ENCODE assay signal across 10 cellular contexts in the genomic region with DNA sequence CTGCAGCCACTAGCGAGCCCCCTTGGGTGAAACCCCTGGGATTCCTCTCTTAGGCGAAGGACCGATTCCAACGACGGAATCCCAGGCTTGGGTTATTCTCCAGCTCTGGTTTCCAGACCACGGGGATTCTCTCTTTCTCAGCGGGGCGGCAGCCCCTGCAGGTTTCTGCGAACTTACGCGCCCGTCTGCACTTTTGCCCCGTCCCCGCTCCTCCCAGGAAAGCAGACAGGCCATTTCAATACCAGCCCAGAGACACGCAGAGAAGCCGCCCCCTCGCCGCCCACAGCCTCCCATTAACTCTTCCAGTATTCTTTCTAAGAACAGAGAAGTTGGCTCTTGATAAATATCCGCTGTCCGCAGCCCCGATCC.
DNase-seq lines count a peak whose midpoint lies in the region; ATAC-seq and TF ChIP-seq lines count a peak whose summit lies in the region.
"Had no signal": no experiment of that assay in that cellular context is flagged by ENCODE, and none has a peak within 500 bp of the region (broad histone marks: within the 10 kb centered on the region; RNA-seq: fewer than 3 reads in every experiment).

No MANE protein-coding gene starts in this region.

- H3K27me3 Mint-ChIP-seq in nephron (ENCODE audit: low read depth), result peaks cover 92% of the 10 kb centered on the region

- peak overlapping the region; percentile 79 to 91 (median 86) for H3K4me3 Mint-ChIP-seq in nephron

- H3K27ac Mint-ChIP-seq in nephron, result no peak overlapping the region

- DNase-seq in DMS53 (lab: John Stamatoyannopoulos, UW), result peak; percentile 81
- no peak for DNase-seq in LNCaP clone FGC (ENCODE audit: low read depth)
- no peak for DNase-seq in brain microvascular endothelial cell
- no peak for DNase-seq in hippocampal formation (lab: John Stamatoyannopoulos, UW)
- DNase-seq: activated CD4-positive, alpha-beta T cell treated with anti-CD3 and anti-CD28 coated beads for 48 hours; central memory CD4-positive, alpha-beta T cell had no signal

- no peaks in the 10 kb centered on the region for H3K36me3 ChIP-seq in brain microvascular endothelial cell (replicated peaks)

- in situ Hi-C loops in brain microvascular endothelial cell (cut with HindIII; ENCODE audit: low pct_ligation_motif_present, low sequenced_read_pairs), result no loop called here

- H3K27ac ChIP-seq in brain microvascular endothelial cell, result no peak overlapping the region

- H3K4me3 ChIP-seq in LNCaP clone FGC (ENCODE audit: low read depth, low read length) (peak overlapping the region; percentile 32), brain microvascular endothelial cell (ENCODE audit: low read depth, low read length) (peak overlapping the region; percentile 30)

- TF ChIP-seq CTCF in LNCaP clone FGC (IDR thresholded peaks at IDR 0.05; ENCODE audit: control insufficient read depth, extremely low read depth, insufficient read depth) (no peak), brain microvascular endothelial cell (IDR thresholded peaks at IDR 0.05; ENCODE audit: low read depth, low read length, missing control alignments) (no peak), nephron (IDR thresholded peaks at IDR 0.05; ENCODE audit: unreplicated experiment in 3 of 3) (no peak)

- ATAC-seq in GM21447 (IDR thresholded peaks at IDR 0.05; ENCODE audit: unreplicated experiment) (no peak), GM18907 (IDR thresholded peaks at IDR 0.05; ENCODE audit: unreplicated experiment) (no peak), GM21723 (IDR thresholded peaks at IDR 0.05; ENCODE audit: unreplicated experiment) (no peak)

- H3K27me3 ChIP-seq in brain microvascular endothelial cell (replicated peaks), result peaks cover 30% of the 10 kb centered on the region

- no peaks in the 10 kb centered on the region for H3K36me3 Mint-ChIP-seq in nephron (ENCODE audit: low read depth)

- H3K4me1 Mint-ChIP-seq in nephron, result peaks cover 16% of the 10 kb centered on the region

- H3K9me3 Mint-ChIP-seq in nephron, result no peaks in the 10 kb centered on the region
